ENCODE assay signal across 29 cellular contexts in genomic region chr13:66680031-66680430, GRCh38.
"Had no signal": no experiment of that assay in that cellular context is flagged by ENCODE, and none has a peak within 500 bp of the region (broad histone marks: within the 10 kb centered on the region; RNA-seq: fewer than 3 reads in every experiment).

No MANE protein-coding gene starts in this region.

- ATAC-seq: naive thymus-derived CD4-positive, alpha-beta T cell; naive thymus-derived CD8-positive, alpha-beta T cell; natural killer cell; natural killer cell treated with Interleukin-12 subunit alpha and Interleukin-12 subunit beta and Interleukin-15 and Interleukin-18, amount 100 ng/mL, for 72 hours; pancreas; psoas muscle; right cardiac atrium; right lobe of liver; sciatic nerve had no signal

- H3K4me2 ChIP-seq: neural progenitor cell, smooth muscle cell had no signal

- H3K4me1 ChIP-seq: neural progenitor cell, pancreas, parathyroid adenoma, prostate gland, psoas muscle, right atrium auricular region, right lobe of liver, spleen had no signal

- H3K27ac ChIP-seq: neural progenitor cell, neutrophil, ovary, pancreas, parathyroid adenoma, prostate gland, psoas muscle, right atrium auricular region, right lobe of liver, sigmoid colon, skin epidermis, spleen had no signal

- H3K9me3 ChIP-seq: neutrophil, ovary, pancreas, prostate gland, psoas muscle, right atrium auricular region, right lobe of liver, sigmoid colon had no signal

- DNase-seq: naive thymus-derived CD4-positive, alpha-beta T cell; naive thymus-derived CD8-positive, alpha-beta T cell; natural killer cell; nephron progenitor cell; nucleus accumbens; occipital lobe; ovary; pancreas; posterior cingulate gyrus; psoas muscle; retina; right cardiac atrium; right lobe of liver; sigmoid colon; small intestine; spleen; stimulated activated CD4-positive, alpha-beta T cell treated with anti-CD3 and anti-CD28 coated beads, Interleukin-12 subunit alpha, Interleukin-12 subunit beta, amount 100 ng/mL, for 4 hours; stimulated activated CD4-positive, alpha-beta T cell treated with anti-CD3 and anti-CD28 coated beads, Interleukin-15, amount 100 ng/mL, for 24 hours; stimulated activated CD4-positive, alpha-beta T cell treated with anti-CD3 and anti-CD28 coated beads, Interleukin-1b, Interleukin-23, amount 100 ng/mL, for 48 hours; stimulated activated CD4-positive, alpha-beta T cell treated with anti-CD3 and anti-CD28 coated beads, Interleukin-2, amount 100 ng/mL, for 24 hours had no signal

- H3K36me3 ChIP-seq: neural progenitor cell, neutrophil, ovary, pancreas, prostate gland, right atrium auricular region, right lobe of liver, sigmoid colon, spleen had no signal

- H3K9ac ChIP-seq: neural progenitor cell, parathyroid adenoma had no signal

- H3K27me3 ChIP-seq: neural progenitor cell, neutrophil, ovary, pancreas, right atrium auricular region, right lobe of liver, sigmoid colon, spleen had no signal

- H3K4me3 ChIP-seq: neural progenitor cell, ovary, pancreas, prostate gland, psoas muscle, right atrium auricular region, right lobe of liver, sigmoid colon, skin epidermis, smooth muscle cell, spleen had no signal

- H3K79me2 ChIP-seq: parathyroid adenoma had no signal

- FAIRE-seq: small intestine had no signal

- H2AFZ ChIP-seq: neural progenitor cell, parathyroid adenoma had no signal
